ENCODE assay signal across 11 cellular contexts in the genomic region with DNA sequence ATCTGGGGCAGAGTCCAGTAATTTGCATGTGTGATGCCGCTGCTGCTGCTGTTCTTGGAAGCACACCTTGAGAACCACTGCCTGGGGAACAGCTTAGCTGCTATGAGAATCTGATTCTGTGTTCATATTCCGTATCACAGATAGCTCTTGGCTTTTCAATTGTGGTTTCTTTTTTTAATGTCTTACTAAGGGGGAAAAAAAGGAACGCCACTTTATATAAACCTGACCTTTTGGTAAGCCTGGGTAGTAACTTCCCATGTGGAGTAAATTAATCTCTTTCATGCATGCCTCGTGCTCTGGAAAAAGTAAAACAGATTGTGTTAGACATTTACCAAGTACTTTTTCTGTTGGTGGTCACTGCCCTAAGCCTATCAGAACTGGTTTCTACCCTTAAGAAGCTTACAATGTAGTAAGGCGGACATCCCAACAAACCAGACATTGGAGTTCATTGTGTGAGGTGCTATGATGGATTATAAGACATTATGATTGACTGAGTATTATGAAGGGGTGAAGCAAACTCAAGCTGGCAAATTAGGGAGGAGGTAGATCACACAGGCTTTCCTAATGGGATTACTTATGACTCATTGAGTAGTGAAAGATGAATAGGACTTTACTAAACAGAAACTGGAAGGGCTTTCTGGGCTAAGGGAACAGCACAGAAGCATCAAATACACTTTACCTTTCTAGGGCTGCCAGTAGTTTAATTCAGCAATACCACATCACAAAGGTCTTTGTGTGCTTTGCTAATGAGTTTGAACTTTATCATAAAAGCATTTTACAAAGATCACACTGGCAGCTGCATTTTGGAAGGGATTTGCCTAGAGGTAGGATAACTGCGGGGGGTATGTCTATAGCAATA.
DNase-seq lines count a peak whose midpoint lies in the region; ATAC-seq and TF ChIP-seq lines count a peak whose summit lies in the region.
"Had no signal": no experiment of that assay in that cellular context is flagged by ENCODE, and none has a peak within 500 bp of the region (broad histone marks: within the 10 kb centered on the region; RNA-seq: fewer than 3 reads in every experiment).

No MANE protein-coding gene starts in this region.

- no peaks in the 10 kb centered on the region for H3K27me3 ChIP-seq in PC-3 (ENCODE audit: low read length)
- H3K27me3 ChIP-seq: gastrocnemius medialis had no signal

- DNase-seq in PC-3 (peak; percentile 46), dedifferentiated amniotic fluid mesenchymal stem cell (ENCODE audit: extremely low spot score) (peak; percentile 36), retina (peak; percentile 19), iPS-NIHi11 (ENCODE audit: low spot score) (no peak)
- DNase-seq: gastrocnemius medialis, naive B cell, NCI-H2107 had no signal

- TF ChIP-seq CTCF in PC-3 (conservative IDR thresholded peaks at IDR 0.05; ENCODE audit: low read depth, low read length) = no peak

- no peak overlapping the region for H3K4me3 ChIP-seq in PC-3 (ENCODE audit: low read length)
- H3K4me3 ChIP-seq: gastrocnemius medialis had no signal

- intact Hi-C loops in PC-3 (cut with micrococcal nuclease) = no loop called here

- CTCF ChIA-PET in PC-3 (lab: Charles Lee) = no interaction called here

- H4K20me1 ChIP-seq in PC-3 (ENCODE audit: low read length) = no peaks in the 10 kb centered on the region

- H3K9me3 ChIP-seq in PC-3 (ENCODE audit: low read length) = no peaks in the 10 kb centered on the region
- H3K9me3 ChIP-seq: gastrocnemius medialis had no signal

- no peaks in the 10 kb centered on the region for H3K36me3 ChIP-seq in PC-3 (ENCODE audit: low read depth, low read length)
- H3K36me3 ChIP-seq: gastrocnemius medialis had no signal

- no peaks in the 10 kb centered on the region for H3K9me2 ChIP-seq in PC-3 (replicated peaks; ENCODE audit: low read length)

- H3K79me2 ChIP-seq in PC-3 (ENCODE audit: low read length) = no peaks in the 10 kb centered on the region

- no TSS peak for BruUV-seq in PC-3 (replicated peaks; lab: Mats Ljungman, UMichigan)

- POLR2A ChIA-PET in PC-3 (lab: Charles Lee; ENCODE audit: unreplicated experiment) = no interaction called here

- peak; percentile 42 for ATAC-seq in GM18502 (IDR thresholded peaks at IDR 0.05; ENCODE audit: poor library complexity, unreplicated experiment)
- peak; percentile 31 for ATAC-seq in PC-3
- no peak for ATAC-seq in HG03457 (IDR thresholded peaks at IDR 0.05; ENCODE audit: unreplicated experiment)
- no peak for ATAC-seq in GM19324 (IDR thresholded peaks at IDR 0.05; ENCODE audit: low FRiP score, unreplicated experiment)
- ATAC-seq in HG03342 (IDR thresholded peaks at IDR 0.05; ENCODE audit: unreplicated experiment) = no peak
- ATAC-seq: gastrocnemius medialis had no signal

- peaks cover 37% of the 10 kb centered on the region for H3K4me1 ChIP-seq in PC-3 (ENCODE audit: insufficient read depth, low read length)
- H3K4me1 ChIP-seq: gastrocnemius medialis had no signal

- H3F3A ChIP-seq in PC-3 (ENCODE audit: low read length, unreplicated experiment) = no peaks in the 10 kb centered on the region

- H3K4me2 ChIP-seq in PC-3 (ENCODE audit: low read length) = peak overlapping the region; percentile 35; the same call in 1 of the 2 replicates

- H2AFZ ChIP-seq in PC-3 (ENCODE audit: low read length) = no peak overlapping the region

- peak overlapping the region; percentile 55 for H3K27ac ChIP-seq in PC-3 (ENCODE audit: low read length)
- H3K27ac ChIP-seq: gastrocnemius medialis had no signal

- no peak overlapping the region; the same call in 1 of the 2 replicates for H3K9ac ChIP-seq in PC-3 (ENCODE audit: low read length)

Comparison
In these comparisons a context has a peak if more than half of its experiments do, and no peak if none do; other contexts are left out.
1. ATAC-seq: peak in GM18502 (single experiment) and PC-3 (single experiment); none in HG03457 (single experiment), GM19324 (single experiment) and HG03342 (single experiment).